ENCODE assay signal across 10 cellular contexts in genomic region chr12:33427071-33427470, GRCh38. TPM values are rescaled to one million over a fixed set of nuclear protein-coding genes. Genes with fewer than 3 reads are reported as not detected.
DNase-seq lines count a peak whose midpoint lies in the region; ATAC-seq and TF ChIP-seq lines count a peak whose summit lies in the region.
"Had no signal": no experiment of that assay in that cellular context is flagged by ENCODE, and none has a peak within 500 bp of the region (broad histone marks: within the 10 kb centered on the region; RNA-seq: fewer than 3 reads in every experiment).

No MANE protein-coding gene starts in this region.

- ATAC-seq in HG03442 (IDR thresholded peaks at IDR 0.05; ENCODE audit: unreplicated experiment) = no peak

- no peak overlapping the region for H3K4me3 ChIP-seq in retinal pigment epithelial cell (ENCODE audit: low read length)
- H3K4me3 ChIP-seq: left ventricle myocardium inferior had no signal

- peak; percentile 9 for DNase-seq in NCI-H345 (lab: John Stamatoyannopoulos, UW)
- DNase-seq in NCI-H345 treated with DMSO at 0.1 percent for 48 hours (lab: John Stamatoyannopoulos, UW; ENCODE audit: unreplicated experiment) = no peak
- peak; percentile 42 for DNase-seq in HT1080 (ENCODE audit: low read depth)
- DNase-seq in SK-N-DZ (ENCODE audit: low spot score) = peak; percentile 12
- DNase-seq in retinal pigment epithelial cell (ENCODE audit: low read depth) = no peak
- no peak for DNase-seq in NCI-H1694 (lab: John Stamatoyannopoulos, UW)
- no peak for DNase-seq in GM19238 (ENCODE audit: insufficient read length, low spot score)
- DNase-seq: left ventricle myocardium inferior, NCI-H1436 treated with DMSO at 0.1 percent for 48 hours had no signal

- TF ChIP-seq CTCF in retinal pigment epithelial cell (conservative IDR thresholded peaks at IDR 0.05; ENCODE audit: low read depth, low read length) = peak; percentile 34

RNA-seq across cellular contexts. Expression of gene SYT10, which starts 12.5 kb away (rescaled TPM):
- 0.03 TPM in 1 of 2 replicates, not detected in the other for total RNA-seq in HT1080 (2014; rRNA removed; shearing (Covaris generic))
- not detected in 2 replicates for polyA plus RNA-seq in HT1080 (2015; cell fraction: cytosol; rRNA removed)
- polyA plus RNA-seq in HT1080 (2015; cell fraction: nucleus; rRNA removed) = 0.02 TPM in 1 of 2 replicates, not detected in the other
- not detected in 2 replicates for polyA plus RNA-seq in SK-N-DZ (2014; cell fraction: cytosol; rRNA removed)
- not detected in 2 replicates for polyA plus RNA-seq in SK-N-DZ (2014; cell fraction: nucleus; rRNA removed)
- total RNA-seq: left ventricle myocardium inferior had no signal

Comparison
In these comparisons a context has a peak if more than half of its experiments do, and no peak if none do; other contexts are left out.
1. DNase-seq: peak in NCI-H345 (single experiment), HT1080 (single experiment) and SK-N-DZ (single experiment); none in NCI-H345 treated with DMSO at 0.1 percent for 48 hours (single experiment), retinal pigment epithelial cell (single experiment), NCI-H1694 (single experiment) and GM19238 (single experiment).